In the genomic region with DNA sequence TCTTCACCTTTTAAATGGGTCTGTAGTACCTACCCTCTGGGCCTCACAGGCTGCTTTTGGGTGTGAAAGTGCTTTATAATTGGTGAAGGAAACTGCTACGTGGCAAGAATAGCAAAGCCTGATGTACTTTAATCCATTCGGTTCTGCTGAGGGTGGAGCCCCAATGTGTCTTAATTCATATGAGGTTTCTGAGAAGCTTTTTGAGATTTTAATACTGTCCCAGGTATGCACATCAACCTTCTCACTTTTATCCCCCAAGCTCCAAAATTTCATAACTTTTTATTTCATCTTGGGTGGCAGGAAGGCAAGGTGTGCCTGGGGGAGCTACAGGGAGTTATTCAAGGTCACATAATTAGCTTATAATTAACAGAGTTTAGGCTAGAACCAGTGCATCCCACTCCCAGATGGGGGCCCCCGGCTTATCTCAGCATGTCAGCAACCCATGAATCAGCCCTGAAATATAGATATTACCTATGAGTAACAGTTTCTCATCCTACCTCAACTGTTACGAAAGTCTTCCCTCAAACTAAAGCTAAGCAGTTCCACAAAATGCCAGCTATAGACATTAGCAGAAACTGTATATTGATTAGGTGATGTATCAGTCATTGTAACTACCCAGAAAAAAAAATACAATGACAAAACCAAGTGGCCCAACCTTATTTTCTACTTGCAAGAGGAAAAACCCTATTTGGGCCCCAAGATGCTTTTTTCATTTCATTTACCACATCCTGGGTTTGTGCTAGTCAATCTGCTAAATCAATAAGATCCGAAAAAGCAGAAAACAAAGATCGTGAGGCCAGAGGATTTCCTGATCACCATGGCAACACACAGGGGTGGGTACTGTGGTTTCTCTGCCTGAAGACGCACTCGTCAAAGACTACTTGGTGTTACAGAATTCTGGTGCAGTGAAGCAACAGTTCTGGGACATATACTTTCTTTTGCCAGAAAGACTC, we compare ENCODE assay signal across 8 cellular contexts. TPM values are rescaled to one million over a fixed set of nuclear protein-coding genes. Genes with fewer than 3 reads are reported as not detected.
DNase-seq lines count a peak whose midpoint lies in the region; TF ChIP-seq lines count a peak whose summit lies in the region.

No MANE protein-coding gene starts in this region.

- no peak for TF ChIP-seq POLR2A in NB4 (IDR thresholded peaks at IDR 0.05; ENCODE audit: extremely low read depth, insufficient read length)

- no peaks in the 10 kb centered on the region for H3K27me3 ChIP-seq in GM06990 (replicated peaks; ENCODE audit: control insufficient read depth, insufficient read depth, low read length)
- H3K27me3 ChIP-seq in GM23248 (replicated peaks; ENCODE audit: insufficient read depth): no peaks in the 10 kb centered on the region

- DNase-seq in GM06990 (ENCODE audit: extremely low read depth, insufficient read length): peak; percentile 89
- DNase-seq in GM23248: peak; percentile 88
- peak; percentile 65 for DNase-seq in NB4 (ENCODE audit: low read depth)
- DNase-seq in activated CD8-positive, alpha-beta memory T cell treated with anti-CD3 and anti-CD28 coated beads, Interleukin-2, amount 50 U/mL, for 48 hours: peak; percentile 80
- peak; percentile 73 for DNase-seq in fibroblast of the conjunctiva (ENCODE audit: low read depth)
- DNase-seq in stimulated activated CD4-positive, alpha-beta T cell treated with anti-CD3 and anti-CD28 coated beads, Interleukin-2, amount 100 ng/mL, for 48 hours: peak; percentile 69 to 70
- no peak for DNase-seq in HuH-7 (ENCODE audit: low spot score)
- no peak for DNase-seq in cortex of kidney (lab: John Stamatoyannopoulos, UW)

- H3K36me3 ChIP-seq in GM06990 (ENCODE audit: control insufficient read depth, insufficient read depth, low read length): peaks cover 10% of the 10 kb centered on the region
- H3K36me3 ChIP-seq in GM23248 (ENCODE audit: low read depth): peaks cover 10% of the 10 kb centered on the region; the same call in 1 of the 2 replicates

- H2AFZ ChIP-seq in GM23248: no peak overlapping the region

- no peaks in the 10 kb centered on the region for H3K9me2 ChIP-seq in GM23248 (ENCODE audit: insufficient read depth)

- H3K9me3 ChIP-seq in GM23248 (ENCODE audit: low read depth): no peaks in the 10 kb centered on the region

- H3K4me1 ChIP-seq in GM23248 (ENCODE audit: insufficient read depth): peaks cover 98% of the 10 kb centered on the region

- in situ Hi-C loops in GM23248 (cut with MboI): no loop called here

- H3K27ac ChIP-seq in GM23248: peak overlapping the region; percentile 99

- no peak for TF ChIP-seq CTCF in GM06990 (IDR thresholded peaks at IDR 0.05; ENCODE audit: insufficient read depth, low read length, poor library complexity, severe bottlenecking)
- no peak for TF ChIP-seq CTCF in NB4 (IDR thresholded peaks at IDR 0.05; ENCODE audit: low read depth, low read length)

- peaks cover 8% of the 10 kb centered on the region for H4K20me1 ChIP-seq in GM23248 (ENCODE audit: insufficient read depth)

- H3F3A ChIP-seq in GM23248 (ENCODE audit: insufficient read depth): peaks cover 98% of the 10 kb centered on the region

- WGBS in GM23248 (ENCODE audit: low coverage in 1 of 2, low lambda C conversion rate in 2 of 2, missing lambda C conversion rate in 2 of 2), 2 experiments: 3 to 5% methylated on average over 8 of the region's 8 CpGs

- H3K4me3 ChIP-seq in GM06990 (replicated peaks; ENCODE audit: low read depth, low read length) (peak overlapping the region; percentile 47), GM23248 (peak overlapping the region; percentile 51), NB4 (ENCODE audit: low read depth, low read length) (no peak overlapping the region)

- H3K9ac ChIP-seq in GM23248: peak overlapping the region; percentile 82

- H3K4me2 ChIP-seq in GM23248 (ENCODE audit: unreplicated experiment): peak overlapping the region; percentile 77

- peaks cover 95% of the 10 kb centered on the region for H3K79me2 ChIP-seq in GM23248 (ENCODE audit: insufficient read depth)

RNA-seq across cellular contexts. Expression of a gene that starts 26.7 kb away (rescaled TPM):
- 405 and 506 TPM in 2 replicates for total RNA-seq in GM23248 (2014; rRNA removed; shearing (Covaris generic))
- 519 and 523 TPM in 2 replicates for polyA plus RNA-seq in GM23248 (2016; fragmentation: Nextera tagmentation; extraction: Ambion mirVana)

Comparison
In these comparisons a context has a peak if more than half of its experiments do, and no peak if none do; other contexts are left out.
1. DNase-seq: peak in GM06990 (single experiment), GM23248 (single experiment), NB4 (single experiment), activated CD8-positive, alpha-beta memory T cell treated with anti-CD3 and anti-CD28 coated beads, Interleukin-2, amount 50 U/mL, for 48 hours (single experiment), fibroblast of the conjunctiva (single experiment) and stimulated activated CD4-positive, alpha-beta T cell treated with anti-CD3 and anti-CD28 coated beads, Interleukin-2, amount 100 ng/mL, for 48 hours (2 of 2); none in HuH-7 (single experiment) and cortex of kidney (single experiment).